1 cellular context compared by ENCODE assay signal in genomic region chr19:4914736-4915501, GRCh38.
TF ChIP-seq lines count a peak whose summit lies in the region.

No MANE protein-coding gene starts in this region.

TF ChIP-seq in HEK293, 187 proteins besides CTCF, POLR2A, EP300 and RAD21 (continued from another document and continues in another):
- TF ChIP-seq ZNF704 (tag by site-specific recombination; IDR thresholded peaks at IDR 0.05) (no peak), ZNF394 (tag by site-specific recombination; IDR thresholded peaks at IDR 0.05; ENCODE audit: borderline replicate concordance) (no peak), ZNF138 (tag by site-specific recombination; IDR thresholded peaks at IDR 0.05; ENCODE audit: borderline replicate concordance) (no peak), ZSCAN16 (tag by site-specific recombination; IDR thresholded peaks at IDR 0.05) (no peak), ZNF621 (tag by site-specific recombination; IDR thresholded peaks at IDR 0.05) (no peak), ZNF660 (tag by site-specific recombination; IDR thresholded peaks at IDR 0.05) (peak; percentile 64), ZNF544 (tag by site-specific recombination; IDR thresholded peaks at IDR 0.05) (no peak), ZNF239 (tag by site-specific recombination; IDR thresholded peaks at IDR 0.05) (no peak), ZBTB1 (tag by site-specific recombination; IDR thresholded peaks at IDR 0.05) (no peak), ZBTB7A (tag by site-specific recombination; IDR thresholded peaks at IDR 0.05; ENCODE audit: low read depth) (no peak), KLF7 (tag by site-specific recombination; IDR thresholded peaks at IDR 0.05; ENCODE audit: borderline replicate concordance) (0 out of 2 replicates have a peak, but pooled peaks have one; percentile 76), SP7 (tag by site-specific recombination; IDR thresholded peaks at IDR 0.05) (peak; percentile 83), ZEB2 (tag by site-specific recombination; IDR thresholded peaks at IDR 0.05) (peak; percentile 68; the same call in 1 of the 2 replicates), ZNF23 (tag by site-specific recombination; IDR thresholded peaks at IDR 0.05; ENCODE audit: borderline replicate concordance) (no peak), ZNF292 (tag by site-specific recombination; IDR thresholded peaks at IDR 0.05; ENCODE audit: borderline replicate concordance, low read depth) (no peak), HOXD13 (CRISPR knock-in tag; IDR thresholded peaks at IDR 0.05; ENCODE audit: borderline replicate concordance) (peak; percentile 48; the same call in 1 of the 2 replicates), ZNF777 (tag by site-specific recombination; IDR thresholded peaks at IDR 0.05; ENCODE audit: borderline replicate concordance) (no peak), PRDM1 (tag by site-specific recombination; IDR thresholded peaks at IDR 0.05) (no peak), KLF1 (tag by site-specific recombination; IDR thresholded peaks at IDR 0.05) (peak; percentile 91), PBX3 (CRISPR knock-in tag; IDR thresholded peaks at IDR 0.05) (no peak), ZNF404 (tag by site-specific recombination; IDR thresholded peaks at IDR 0.05) (no peak), ZNF114 (tag by site-specific recombination; IDR thresholded peaks at IDR 0.05) (no peak), ZNF426 (tag by site-specific recombination; IDR thresholded peaks at IDR 0.05) (no peak), ZNF473 (tag by site-specific recombination; IDR thresholded peaks at IDR 0.05) (no peak), ZNF510 (tag by site-specific recombination; IDR thresholded peaks at IDR 0.05; ENCODE audit: insufficient replicate concordance) (no peak), ZNF354C (tag by site-specific recombination; IDR thresholded peaks at IDR 0.05; ENCODE audit: borderline replicate concordance, low read depth) (no peak), ZFP37 (tag by site-specific recombination; IDR thresholded peaks at IDR 0.05) (no peak), ZNF596 (tag by site-specific recombination; IDR thresholded peaks at IDR 0.05) (no peak), GLIS2 (tag by site-specific recombination; IDR thresholded peaks at IDR 0.05) (peak; percentile 93), GLI4 (tag by site-specific recombination; IDR thresholded peaks at IDR 0.05) (no peak), ZNF600 (tag by site-specific recombination; IDR thresholded peaks at IDR 0.05) (peak; percentile 99), ZNF658 (tag by site-specific recombination; IDR thresholded peaks at IDR 0.05) (no peak), TSHZ1 (tag by site-specific recombination; IDR thresholded peaks at IDR 0.05; ENCODE audit: borderline replicate concordance) (peak; percentile 29; the same call in 1 of the 2 replicates), ZNF830 (tag by site-specific recombination; IDR thresholded peaks at IDR 0.05; ENCODE audit: low read depth) (no peak), ZNF664 (tag by site-specific recombination; IDR thresholded peaks at IDR 0.05) (no peak), OVOL3 (tag by site-specific recombination; IDR thresholded peaks at IDR 0.05) (no peak), MZF1 (tag by site-specific recombination; IDR thresholded peaks at IDR 0.05; ENCODE audit: borderline replicate concordance) (no peak), ZNF530 (tag by site-specific recombination; IDR thresholded peaks at IDR 0.05; ENCODE audit: low read depth) (no peak), OSR2 (tag by site-specific recombination; IDR thresholded peaks at IDR 0.05) (peak; percentile 65; the same call in 1 of the 2 replicates), ZNF677 (tag by site-specific recombination; IDR thresholded peaks at IDR 0.05) (no peak), ZNF76 (tag by site-specific recombination; IDR thresholded peaks at IDR 0.05; ENCODE audit: borderline replicate concordance, low read depth) (no peak; the same call in 1 of the 2 replicates), ZBTB48 (tag by site-specific recombination; IDR thresholded peaks at IDR 0.05) (no peak; the same call in 1 of the 2 replicates), HOXA7 (CRISPR knock-in tag; IDR thresholded peaks at IDR 0.05; ENCODE audit: borderline replicate concordance) (no peak), ZFP41 (tag by site-specific recombination; IDR thresholded peaks at IDR 0.05; ENCODE audit: borderline replicate concordance) (no peak), ZNF324 (tag by site-specific recombination; IDR thresholded peaks at IDR 0.05) (no peak), WT1 (tag by site-specific recombination; IDR thresholded peaks at IDR 0.05) (no peak), ZNF701 (tag by site-specific recombination; IDR thresholded peaks at IDR 0.05) (no peak), ZNF624 (tag by site-specific recombination; IDR thresholded peaks at IDR 0.05) (no peak)
- TF ChIP-seq, protein P1, sequence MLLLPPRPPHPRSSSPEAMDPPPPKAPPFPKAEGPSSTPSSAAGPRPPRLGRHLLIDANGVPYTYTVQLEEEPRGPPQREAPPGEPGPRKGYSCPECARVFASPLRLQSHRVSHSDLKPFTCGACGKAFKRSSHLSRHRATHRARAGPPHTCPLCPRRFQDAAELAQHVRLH (tag by site-specific recombination; IDR thresholded peaks at IDR 0.05) = no peak
- TF ChIP-seq, protein P2, sequence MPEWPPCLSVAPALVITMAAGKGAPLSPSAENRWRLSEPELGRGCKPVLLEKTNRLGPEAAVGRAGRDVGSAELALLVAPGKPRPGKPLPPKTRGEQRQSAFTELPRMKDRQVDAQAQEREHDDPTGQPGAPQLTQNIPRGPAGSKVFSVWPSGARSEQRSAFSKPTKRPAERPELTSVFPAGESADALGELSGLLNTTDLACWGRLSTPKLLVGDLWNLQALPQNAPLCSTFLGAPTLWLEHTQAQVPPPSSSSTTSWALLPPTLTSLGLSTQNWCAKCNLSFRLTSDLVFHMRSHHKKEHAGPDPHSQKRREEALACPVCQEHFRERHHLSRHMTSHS (tag by site-specific recombination; IDR thresholded peaks at IDR 0.05) = no peak
- TF ChIP-seq, protein P3, sequence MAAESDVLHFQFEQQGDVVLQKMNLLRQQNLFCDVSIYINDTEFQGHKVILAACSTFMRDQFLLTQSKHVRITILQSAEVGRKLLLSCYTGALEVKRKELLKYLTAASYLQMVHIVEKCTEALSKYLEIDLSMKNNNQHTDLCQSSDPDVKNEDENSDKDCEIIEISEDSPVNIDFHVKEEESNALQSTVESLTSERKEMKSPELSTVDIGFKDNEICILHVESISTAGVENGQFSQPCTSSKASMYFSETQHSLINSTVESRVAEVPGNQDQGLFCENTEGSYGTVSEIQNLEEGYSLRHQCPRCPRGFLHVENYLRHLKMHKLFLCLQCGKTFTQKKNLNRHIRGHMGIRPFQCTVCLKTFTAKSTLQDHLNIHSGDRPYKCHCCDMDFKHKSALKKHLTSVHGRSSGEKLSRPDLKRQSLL (tag by site-specific recombination; IDR thresholded peaks at IDR 0.05) = no peak
- TF ChIP-seq, protein P4, sequence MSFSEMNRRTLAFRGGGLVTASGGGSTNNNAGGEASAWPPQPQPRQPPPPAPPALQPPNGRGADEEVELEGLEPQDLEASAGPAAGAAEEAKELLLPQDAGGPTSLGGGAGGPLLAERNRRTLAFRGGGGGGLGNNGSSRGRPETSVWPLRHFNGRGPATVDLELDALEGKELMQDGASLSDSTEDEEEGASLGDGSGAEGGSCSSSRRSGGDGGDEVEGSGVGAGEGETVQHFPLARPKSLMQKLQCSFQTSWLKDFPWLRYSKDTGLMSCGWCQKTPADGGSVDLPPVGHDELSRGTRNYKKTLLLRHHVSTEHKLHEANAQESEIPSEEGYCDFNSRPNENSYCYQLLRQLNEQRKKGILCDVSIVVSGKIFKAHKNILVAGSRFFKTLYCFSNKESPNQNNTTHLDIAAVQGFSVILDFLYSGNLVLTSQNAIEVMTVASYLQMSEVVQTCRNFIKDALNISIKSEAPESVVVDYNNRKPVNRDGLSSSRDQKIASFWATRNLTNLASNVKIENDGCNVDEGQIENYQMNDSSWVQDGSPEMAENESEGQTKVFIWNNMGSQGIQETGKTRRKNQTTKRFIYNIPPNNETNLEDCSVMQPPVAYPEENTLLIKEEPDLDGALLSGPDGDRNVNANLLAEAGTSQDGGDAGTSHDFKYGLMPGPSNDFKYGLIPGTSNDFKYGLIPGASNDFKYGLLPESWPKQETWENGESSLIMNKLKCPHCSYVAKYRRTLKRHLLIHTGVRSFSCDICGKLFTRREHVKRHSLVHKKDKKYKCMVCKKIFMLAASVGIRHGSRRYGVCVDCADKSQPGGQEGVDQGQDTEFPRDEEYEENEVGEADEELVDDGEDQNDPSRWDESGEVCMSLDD (tag by site-specific recombination; IDR thresholded peaks at IDR 0.05) = 0 out of 2 replicates have a peak, but pooled peaks have one; percentile 13
- TF ChIP-seq, protein P5, sequence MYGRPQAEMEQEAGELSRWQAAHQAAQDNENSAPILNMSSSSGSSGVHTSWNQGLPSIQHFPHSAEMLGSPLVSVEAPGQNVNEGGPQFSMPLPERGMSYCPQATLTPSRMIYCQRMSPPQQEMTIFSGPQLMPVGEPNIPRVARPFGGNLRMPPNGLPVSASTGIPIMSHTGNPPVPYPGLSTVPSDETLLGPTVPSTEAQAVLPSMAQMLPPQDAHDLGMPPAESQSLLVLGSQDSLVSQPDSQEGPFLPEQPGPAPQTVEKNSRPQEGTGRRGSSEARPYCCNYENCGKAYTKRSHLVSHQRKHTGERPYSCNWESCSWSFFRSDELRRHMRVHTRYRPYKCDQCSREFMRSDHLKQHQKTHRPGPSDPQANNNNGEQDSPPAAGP (tag by site-specific recombination; IDR thresholded peaks at IDR 0.05) = peak; percentile 30; the same call in 1 of the 2 replicates
- TF ChIP-seq, protein P6, sequence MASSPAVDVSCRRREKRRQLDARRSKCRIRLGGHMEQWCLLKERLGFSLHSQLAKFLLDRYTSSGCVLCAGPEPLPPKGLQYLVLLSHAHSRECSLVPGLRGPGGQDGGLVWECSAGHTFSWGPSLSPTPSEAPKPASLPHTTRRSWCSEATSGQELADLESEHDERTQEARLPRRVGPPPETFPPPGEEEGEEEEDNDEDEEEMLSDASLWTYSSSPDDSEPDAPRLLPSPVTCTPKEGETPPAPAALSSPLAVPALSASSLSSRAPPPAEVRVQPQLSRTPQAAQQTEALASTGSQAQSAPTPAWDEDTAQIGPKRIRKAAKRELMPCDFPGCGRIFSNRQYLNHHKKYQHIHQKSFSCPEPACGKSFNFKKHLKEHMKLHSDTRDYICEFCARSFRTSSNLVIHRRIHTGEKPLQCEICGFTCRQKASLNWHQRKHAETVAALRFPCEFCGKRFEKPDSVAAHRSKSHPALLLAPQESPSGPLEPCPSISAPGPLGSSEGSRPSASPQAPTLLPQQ (tag by site-specific recombination; IDR thresholded peaks at IDR 0.05) = peak; percentile 80
- TF ChIP-seq, protein P7, sequence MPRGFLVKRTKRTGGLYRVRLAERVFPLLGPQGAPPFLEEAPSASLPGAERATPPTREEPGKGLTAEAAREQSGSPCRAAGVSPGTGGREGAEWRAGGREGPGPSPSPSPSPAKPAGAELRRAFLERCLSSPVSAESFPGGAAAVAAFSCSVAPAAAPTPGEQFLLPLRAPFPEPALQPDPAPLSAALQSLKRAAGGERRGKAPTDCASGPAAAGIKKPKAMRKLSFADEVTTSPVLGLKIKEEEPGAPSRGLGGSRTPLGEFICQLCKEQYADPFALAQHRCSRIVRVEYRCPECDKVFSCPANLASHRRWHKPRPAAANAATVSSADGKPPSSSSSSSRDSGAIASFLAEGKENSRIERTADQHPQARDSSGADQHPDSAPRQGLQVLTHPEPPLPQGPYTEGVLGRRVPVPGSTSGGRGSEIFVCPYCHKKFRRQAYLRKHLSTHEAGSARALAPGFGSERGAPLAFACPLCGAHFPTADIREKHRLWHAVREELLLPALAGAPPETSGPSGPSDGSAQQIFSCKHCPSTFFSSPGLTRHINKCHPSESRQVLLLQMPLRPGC (tag by site-specific recombination; IDR thresholded peaks at IDR 0.05) = no peak
